ENCODE assay signal across 1 cellular context in genomic region chr7:31043035-31043434, GRCh38.
TF ChIP-seq lines count a peak whose summit lies in the region.

No MANE protein-coding gene starts in this region.

TF ChIP-seq in WTC11, 78 proteins besides CTCF, POLR2A, EP300 and RAD21 (continued from another document):
- no peak for TF ChIP-seq ZSCAN18 (CRISPR knock-in tag; IDR thresholded peaks at IDR 0.05)
- no peak for TF ChIP-seq TEAD1 (CRISPR knock-in tag; IDR thresholded peaks at IDR 0.05)
- no peak for TF ChIP-seq FOXP4 (CRISPR knock-in tag; IDR thresholded peaks at IDR 0.05)
- TF ChIP-seq ZNF121 (CRISPR knock-in tag; IDR thresholded peaks at IDR 0.05): no peak
- TF ChIP-seq HMGXB4 (CRISPR knock-in tag; IDR thresholded peaks at IDR 0.05): no peak
- TF ChIP-seq IRF1 (CRISPR knock-in tag; IDR thresholded peaks at IDR 0.05): no peak
